2 cellular contexts compared by ENCODE assay signal in genomic region chr4:83293305-83294046, GRCh38.
TF ChIP-seq lines count a peak whose summit lies in the region.

No MANE protein-coding gene starts in this region.

TF ChIP-seq in SK-N-SH, 30 proteins besides CTCF, POLR2A, EP300 and RAD21 (continued from another document):
- TF ChIP-seq TEAD4 (IDR thresholded peaks at IDR 0.05; ENCODE audit: borderline replicate concordance, insufficient read depth), result no peak
- TF ChIP-seq TAF1 (IDR thresholded peaks at IDR 0.05; ENCODE audit: borderline replicate concordance, low read depth, low read length), result no peak
- no peak for TF ChIP-seq ZBTB33 (IDR thresholded peaks at IDR 0.05; ENCODE audit: borderline replicate concordance, low read depth)

TF ChIP-seq in SK-N-SH treated with all-trans-retinoic acid at 6 μM for 48 hours, 23 proteins besides CTCF, POLR2A, EP300 and RAD21 (continued from another document):
- TF ChIP-seq CREB5 (CRISPR knock-in tag; IDR thresholded peaks at IDR 0.05; ENCODE audit: low read depth) (no peak), TSHZ2 (CRISPR knock-in tag; IDR thresholded peaks at IDR 0.05) (no peak), SNAI2 (CRISPR knock-in tag; IDR thresholded peaks at IDR 0.05) (no peak), ESRRG (CRISPR knock-in tag; IDR thresholded peaks at IDR 0.05) (no peak)
